Comparison of ENCODE assay signal across 2 cellular contexts in the genomic region with DNA sequence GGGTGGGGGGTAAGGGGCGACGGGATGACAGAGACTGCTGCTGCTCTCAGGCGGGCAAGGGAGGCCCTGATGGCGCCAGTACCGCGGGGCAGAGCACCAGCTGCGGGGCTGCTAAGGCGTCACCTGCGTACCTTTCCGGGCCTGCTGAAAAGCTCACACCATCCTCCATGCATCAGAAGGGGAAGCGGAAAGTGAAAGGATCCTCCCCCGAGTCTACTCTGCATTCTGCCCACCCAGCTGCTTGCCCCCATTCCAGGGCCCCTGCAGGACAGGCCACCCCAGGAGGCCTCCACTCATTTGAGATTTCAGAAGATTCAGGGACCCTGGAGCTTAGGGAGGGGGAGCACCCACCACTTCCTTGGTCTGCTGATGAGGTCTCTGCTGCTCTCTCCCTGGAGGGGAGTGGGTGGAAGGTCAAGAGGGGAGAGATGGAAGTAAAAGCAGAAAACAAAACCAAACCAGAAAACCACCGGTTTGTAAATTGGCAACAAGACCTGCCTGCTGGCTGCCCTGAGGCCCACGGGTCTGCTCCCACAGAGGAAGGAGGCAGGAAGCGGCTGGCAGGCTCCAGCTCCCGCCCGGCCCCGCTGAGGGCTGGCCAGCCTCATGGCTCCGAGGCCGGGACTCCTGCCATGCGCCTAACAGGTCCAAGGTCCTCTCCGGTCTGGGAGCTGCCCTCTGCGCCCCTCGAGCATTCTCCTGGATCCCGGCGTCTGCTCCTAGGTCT.
TF ChIP-seq lines count a peak whose summit lies in the region.

No MANE protein-coding gene starts in this region.

TF ChIP-seq in liver, 16 proteins besides CTCF, POLR2A, EP300 and RAD21:
- TF ChIP-seq, protein P1, sequence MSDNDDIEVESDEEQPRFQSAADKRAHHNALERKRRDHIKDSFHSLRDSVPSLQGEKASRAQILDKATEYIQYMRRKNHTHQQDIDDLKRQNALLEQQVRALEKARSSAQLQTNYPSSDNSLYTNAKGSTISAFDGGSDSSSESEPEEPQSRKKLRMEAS (IDR thresholded peaks at IDR 0.05), result no peak
- TF ChIP-seq JUND (IDR thresholded peaks at IDR 0.05) (no peak), HNF4A (conservative IDR thresholded peaks at IDR 0.05) (peak; percentile 86 to 87), HNF4G (IDR thresholded peaks at IDR 0.05) (peak; percentile 71), SP1 (IDR thresholded peaks at IDR 0.05) (peak; percentile 63), RXRA (IDR thresholded peaks at IDR 0.05) (peak; percentile 18 to 29)
TF ChIP-seq in liver: peak in this region for 4.

TF ChIP-seq in HepG2, 621 proteins besides CTCF, POLR2A, EP300 and RAD21:
- TF ChIP-seq, protein P2, sequence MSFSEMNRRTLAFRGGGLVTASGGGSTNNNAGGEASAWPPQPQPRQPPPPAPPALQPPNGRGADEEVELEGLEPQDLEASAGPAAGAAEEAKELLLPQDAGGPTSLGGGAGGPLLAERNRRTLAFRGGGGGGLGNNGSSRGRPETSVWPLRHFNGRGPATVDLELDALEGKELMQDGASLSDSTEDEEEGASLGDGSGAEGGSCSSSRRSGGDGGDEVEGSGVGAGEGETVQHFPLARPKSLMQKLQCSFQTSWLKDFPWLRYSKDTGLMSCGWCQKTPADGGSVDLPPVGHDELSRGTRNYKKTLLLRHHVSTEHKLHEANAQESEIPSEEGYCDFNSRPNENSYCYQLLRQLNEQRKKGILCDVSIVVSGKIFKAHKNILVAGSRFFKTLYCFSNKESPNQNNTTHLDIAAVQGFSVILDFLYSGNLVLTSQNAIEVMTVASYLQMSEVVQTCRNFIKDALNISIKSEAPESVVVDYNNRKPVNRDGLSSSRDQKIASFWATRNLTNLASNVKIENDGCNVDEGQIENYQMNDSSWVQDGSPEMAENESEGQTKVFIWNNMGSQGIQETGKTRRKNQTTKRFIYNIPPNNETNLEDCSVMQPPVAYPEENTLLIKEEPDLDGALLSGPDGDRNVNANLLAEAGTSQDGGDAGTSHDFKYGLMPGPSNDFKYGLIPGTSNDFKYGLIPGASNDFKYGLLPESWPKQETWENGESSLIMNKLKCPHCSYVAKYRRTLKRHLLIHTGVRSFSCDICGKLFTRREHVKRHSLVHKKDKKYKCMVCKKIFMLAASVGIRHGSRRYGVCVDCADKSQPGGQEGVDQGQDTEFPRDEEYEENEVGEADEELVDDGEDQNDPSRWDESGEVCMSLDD (CRISPR knock-in tag; IDR thresholded peaks at IDR 0.05; ENCODE audit: borderline replicate concordance), result no peak
- TF ChIP-seq KLF9 (CRISPR knock-in tag; IDR thresholded peaks at IDR 0.05; ENCODE audit: low read depth) (no peak), FOSL2 (CRISPR knock-in tag; IDR thresholded peaks at IDR 0.05) (no peak), MXI1 (IDR thresholded peaks at IDR 0.05; ENCODE audit: borderline replicate concordance, low read depth, low read length) (no peak)
- TF ChIP-seq, protein P3, sequence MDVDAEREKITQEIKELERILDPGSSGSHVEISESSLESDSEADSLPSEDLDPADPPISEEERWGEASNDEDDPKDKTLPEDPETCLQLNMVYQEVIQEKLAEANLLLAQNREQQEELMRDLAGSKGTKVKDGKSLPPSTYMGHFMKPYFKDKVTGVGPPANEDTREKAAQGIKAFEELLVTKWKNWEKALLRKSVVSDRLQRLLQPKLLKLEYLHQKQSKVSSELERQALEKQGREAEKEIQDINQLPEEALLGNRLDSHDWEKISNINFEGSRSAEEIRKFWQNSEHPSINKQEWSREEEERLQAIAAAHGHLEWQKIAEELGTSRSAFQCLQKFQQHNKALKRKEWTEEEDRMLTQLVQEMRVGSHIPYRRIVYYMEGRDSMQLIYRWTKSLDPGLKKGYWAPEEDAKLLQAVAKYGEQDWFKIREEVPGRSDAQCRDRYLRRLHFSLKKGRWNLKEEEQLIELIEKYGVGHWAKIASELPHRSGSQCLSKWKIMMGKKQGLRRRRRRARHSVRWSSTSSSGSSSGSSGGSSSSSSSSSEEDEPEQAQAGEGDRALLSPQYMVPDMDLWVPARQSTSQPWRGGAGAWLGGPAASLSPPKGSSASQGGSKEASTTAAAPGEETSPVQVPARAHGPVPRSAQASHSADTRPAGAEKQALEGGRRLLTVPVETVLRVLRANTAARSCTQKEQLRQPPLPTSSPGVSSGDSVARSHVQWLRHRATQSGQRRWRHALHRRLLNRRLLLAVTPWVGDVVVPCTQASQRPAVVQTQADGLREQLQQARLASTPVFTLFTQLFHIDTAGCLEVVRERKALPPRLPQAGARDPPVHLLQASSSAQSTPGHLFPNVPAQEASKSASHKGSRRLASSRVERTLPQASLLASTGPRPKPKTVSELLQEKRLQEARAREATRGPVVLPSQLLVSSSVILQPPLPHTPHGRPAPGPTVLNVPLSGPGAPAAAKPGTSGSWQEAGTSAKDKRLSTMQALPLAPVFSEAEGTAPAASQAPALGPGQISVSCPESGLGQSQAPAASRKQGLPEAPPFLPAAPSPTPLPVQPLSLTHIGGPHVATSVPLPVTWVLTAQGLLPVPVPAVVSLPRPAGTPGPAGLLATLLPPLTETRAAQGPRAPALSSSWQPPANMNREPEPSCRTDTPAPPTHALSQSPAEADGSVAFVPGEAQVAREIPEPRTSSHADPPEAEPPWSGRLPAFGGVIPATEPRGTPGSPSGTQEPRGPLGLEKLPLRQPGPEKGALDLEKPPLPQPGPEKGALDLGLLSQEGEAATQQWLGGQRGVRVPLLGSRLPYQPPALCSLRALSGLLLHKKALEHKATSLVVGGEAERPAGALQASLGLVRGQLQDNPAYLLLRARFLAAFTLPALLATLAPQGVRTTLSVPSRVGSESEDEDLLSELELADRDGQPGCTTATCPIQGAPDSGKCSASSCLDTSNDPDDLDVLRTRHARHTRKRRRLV (CRISPR knock-in tag; IDR thresholded peaks at IDR 0.05), result no peak
TF ChIP-seq in HepG2: peak in this region for 0.
